In genomic region chr11:128031538-128032134, GRCh38 we compare ENCODE assay signal across 8 cellular contexts.
DNase-seq lines count a peak whose midpoint lies in the region; ATAC-seq, FAIRE-seq and TF ChIP-seq lines count a peak whose summit lies in the region.
"Not testable (repeated sequence)": the region's sequence is repeated elsewhere in the genome, so short reads cannot be mapped to it uniquely, and the experiment has no call there.

No MANE protein-coding gene starts in this region.

- TF ChIP-seq EP300 in H1 (IDR thresholded peaks at IDR 0.05; ENCODE audit: borderline replicate concordance in 1 of 2, low read depth in 2 of 2, low read length in 2 of 2): not testable (repeated sequence)

- not testable (repeated sequence) for H3K4me1 Mint-ChIP-seq in stimulated activated effector memory CD8-positive, alpha-beta T cell treated with anti-CD3 and anti-CD28 coated beads, Interleukin-12 subunit alpha, Interleukin-12 subunit beta, amount 100 ng/mL, for 72 hours

- H3K4me1 ChIP-seq in IMR-90 (ENCODE audit: control insufficient read depth, insufficient read depth, low read length); H1 (replicated peaks in 1 of 4; ENCODE audit: control insufficient read depth in 3 of 4, insufficient read depth in 4 of 4, low read length in 3 of 4); mesenchymal stem cell (ENCODE audit: control insufficient read depth, insufficient read depth, low read depth, low read length): not testable (repeated sequence)

- ATAC-seq in GM21619 (IDR thresholded peaks at IDR 0.05; ENCODE audit: unreplicated experiment): peak; percentile 91
- peak; percentile 73 for ATAC-seq in IMR-90 (ENCODE audit: low read depth)
- ATAC-seq in stimulated activated effector memory CD8-positive, alpha-beta T cell treated with anti-CD3 and anti-CD28 coated beads, Interleukin-12 subunit alpha, Interleukin-12 subunit beta, amount 100 ng/mL, for 72 hours: peak; percentile 89

- not testable (repeated sequence) for H3K79me2 ChIP-seq in H1 (ENCODE audit: control insufficient read depth in 1 of 2, insufficient read depth in 2 of 2, low read length in 2 of 2)

- H2BK15ac ChIP-seq in IMR-90 (ENCODE audit: low read depth, low read length); H1 (ENCODE audit: low read length); mesenchymal stem cell (ENCODE audit: low read depth, poor library complexity, severe bottlenecking): not testable (repeated sequence)

- H3K18ac ChIP-seq in IMR-90 (ENCODE audit: low read depth, low read length); H1 (ENCODE audit: extremely low read depth, low read length); mesenchymal stem cell (ENCODE audit: low read depth in 1 of 2, low read length in 2 of 2): not testable (repeated sequence)

- 11% methylated on average over 5 of the region's 14 CpGs; no CpG with 5 or more reads in 1 of the 2 experiments for WGBS in IMR-90 (ENCODE audit: extremely low coverage in 2 of 2, insufficient read length in 1 of 2), 2 experiments
- 76% methylated on average over 14 of the region's 14 CpGs; no CpG with 5 or more reads in 1 of the 2 experiments for WGBS in H1 (ENCODE audit: extremely low coverage in 1 of 2, insufficient coverage in 1 of 2, insufficient read length in 1 of 2, insufficient replicate concordance in 2 of 2, low coverage in 1 of 2, low lambda C conversion rate in 2 of 2, missing lambda C conversion rate in 1 of 2), 2 experiments
- 46% methylated on average over 11 of the region's 14 CpGs for WGBS in mesenchymal stem cell

- TF ChIP-seq RAD21 in IMR-90 (IDR thresholded peaks at IDR 0.05; ENCODE audit: low read length) (peak; percentile 91), H1 (IDR thresholded peaks at IDR 0.05 in 1 of 2, conservative IDR thresholded peaks at IDR 0.05 in 1 of 2; ENCODE audit: low read depth in 2 of 2, low read length in 2 of 2) (peak; percentile 90 to 93)

- not testable (repeated sequence) for H3K27ac ChIP-seq in IMR-90 (ENCODE audit: insufficient read depth, low read length); H1 (ENCODE audit: low read depth, low read length); mesenchymal stem cell (ENCODE audit: low read length, poor library complexity, severe bottlenecking)

- DNase-seq in DMS79 treated with DMSO at 0.1 percent for 48 hours (lab: John Stamatoyannopoulos, UW): peak; percentile 79
- peak; percentile 76 for DNase-seq in IMR-90
- peak; percentile 63 for DNase-seq in NOMO-1 treated with dmso at 0.1 percent for 144 hours (lab: John Stamatoyannopoulos, UW; ENCODE audit: unreplicated experiment)
- DNase-seq in activated CD8-positive, alpha-beta memory T cell treated with anti-CD3 and anti-CD28 coated beads for 24 hours: peak; percentile 78
- DNase-seq in H1 (ENCODE audit: low read depth in 1 of 2, low spot score in 2 of 2): peak; percentile 13 to 53
- peak; percentile 79 for DNase-seq in mesenchymal stem cell
- DNase-seq in stimulated activated effector memory CD8-positive, alpha-beta T cell treated with anti-CD3 and anti-CD28 coated beads, Interleukin-12 subunit alpha, Interleukin-12 subunit beta, amount 100 ng/mL, for 72 hours (ENCODE audit: low spot score in 2 of 2): peak; percentile 31 to 74

- H3K4me2 ChIP-seq in IMR-90 (ENCODE audit: low read depth, low read length); H1 (ENCODE audit: insufficient read depth in 1 of 2, low read depth in 2 of 2, low read length in 2 of 2); mesenchymal stem cell (ENCODE audit: low read length, poor library complexity, severe bottlenecking): not testable (repeated sequence)

- not testable (repeated sequence) for H3K9me1 ChIP-seq in IMR-90 (ENCODE audit: insufficient read depth, low read length)

- intact Hi-C loops in IMR-90 (cut with micrococcal nuclease): loop anchor here (1.0 to 10.0 kb wide), 6 partner anchors 127 to 1727 kb away; partner anchors contain the start of gene DCPS

- not testable (repeated sequence) for H3K36me3 Mint-ChIP-seq in stimulated activated effector memory CD8-positive, alpha-beta T cell treated with anti-CD3 and anti-CD28 coated beads, Interleukin-12 subunit alpha, Interleukin-12 subunit beta, amount 100 ng/mL, for 72 hours

- H4K5ac ChIP-seq in IMR-90 (ENCODE audit: low read depth, low read length); H1 (ENCODE audit: insufficient read length, low read depth, low read length): not testable (repeated sequence)

- H3K79me1 ChIP-seq in IMR-90 (ENCODE audit: low read depth in 1 of 2, low read length in 2 of 2); H1 (ENCODE audit: low read depth, low read length); mesenchymal stem cell (replicated peaks; ENCODE audit: low read length, poor library complexity, severe bottlenecking): not testable (repeated sequence)

- not testable (repeated sequence) for H2BK5ac ChIP-seq in IMR-90 (ENCODE audit: low read depth, low read length, poor library complexity, severe bottlenecking); H1 (ENCODE audit: low read depth, low read length); mesenchymal stem cell (ENCODE audit: low read depth, low read length, poor library complexity, severe bottlenecking)

- not testable (repeated sequence) for H3K4me3 ChIP-seq in IMR-90 (ENCODE audit: insufficient read depth, low read depth, low read length); H1 (ENCODE audit: extremely low read depth in 1 of 4, insufficient read depth in 2 of 4, low read depth in 3 of 4, low read length in 4 of 4); mesenchymal stem cell (ENCODE audit: insufficient read depth in 1 of 2, low read depth in 1 of 2, low read length in 2 of 2)

- not testable (repeated sequence) for H3K27me3 ChIP-seq in IMR-90 (ENCODE audit: control insufficient read depth, insufficient read depth, low read length); H1 (replicated peaks in 1 of 4; ENCODE audit: control insufficient read depth in 3 of 4, extremely low read depth in 1 of 4, insufficient read depth in 3 of 4, low read length in 3 of 4)
- H3K27me3 ChIP-seq in mesenchymal stem cell (ENCODE audit: control insufficient read depth in 1 of 2, insufficient read depth in 1 of 2, low read length in 2 of 2): peaks cover 9 to 23% of the 10 kb centered on the region in 2 experiments

- not testable (repeated sequence) for H2BK120ac ChIP-seq in IMR-90 (ENCODE audit: low read depth, low read length); H1 (replicated peaks; ENCODE audit: low read depth, low read length); mesenchymal stem cell (ENCODE audit: low read depth, low read length)

- not testable (repeated sequence) for H3K36me3 ChIP-seq in IMR-90 (ENCODE audit: control insufficient read depth, insufficient read depth, low read length); H1 (ENCODE audit: control insufficient read depth in 2 of 4, insufficient read depth in 4 of 4, low read length in 3 of 4); mesenchymal stem cell (ENCODE audit: control insufficient read depth in 1 of 2, insufficient read depth in 2 of 2, low read depth in 1 of 2, low read length in 2 of 2)

- not testable (repeated sequence) for H2AK9ac ChIP-seq in IMR-90 (replicated peaks; ENCODE audit: low read depth, low read length, poor library complexity)

- H2AFZ ChIP-seq in IMR-90 (replicated peaks; ENCODE audit: low read length, poor library complexity); H1 (ENCODE audit: low read length); mesenchymal stem cell (ENCODE audit: low read depth, low read length): not testable (repeated sequence)

- TF ChIP-seq CTCF in IMR-90 (conservative IDR thresholded peaks at IDR 0.05; ENCODE audit: low read depth, low read length) (peak; percentile 92), H1 (IDR thresholded peaks at IDR 0.05; ENCODE audit: control extremely low read depth in 1 of 3, insufficient read depth in 1 of 3, low read depth in 1 of 3, low read length in 3 of 3) (peak in 2 of 3 experiments; percentile 60 to 74; a peak in 3 of 4 replicates)

- not testable (repeated sequence) for H3K23me2 ChIP-seq in H1 (ENCODE audit: low read depth, low read length)

- H3K9ac ChIP-seq in IMR-90 (ENCODE audit: low read depth, low read length); H1 (replicated peaks in 1 of 4; ENCODE audit: extremely low read depth in 1 of 4, low read depth in 3 of 4, low read length in 3 of 4); mesenchymal stem cell (ENCODE audit: low read length): not testable (repeated sequence)

- H3K4ac ChIP-seq in IMR-90 (ENCODE audit: low read depth, low read length); H1 (replicated peaks; ENCODE audit: insufficient read length, low read depth, low read length); mesenchymal stem cell (ENCODE audit: low read depth in 1 of 2, low read length in 2 of 2): not testable (repeated sequence)

- H3K9me3 Mint-ChIP-seq in stimulated activated effector memory CD8-positive, alpha-beta T cell treated with anti-CD3 and anti-CD28 coated beads, Interleukin-12 subunit alpha, Interleukin-12 subunit beta, amount 100 ng/mL, for 72 hours: not testable (repeated sequence)

- not testable (repeated sequence) for H3K14ac ChIP-seq in IMR-90 (replicated peaks; ENCODE audit: low read depth, low read length); H1 (ENCODE audit: insufficient read length); mesenchymal stem cell (ENCODE audit: low read length in 2 of 2)

- FAIRE-seq in H1 (lab: Jason Lieb, UNC): peak; percentile 76

- POLR2A ChIA-PET in IMR-90 (lab: Charles Lee; ENCODE audit: unreplicated experiment); H1 (lab: Charles Lee; ENCODE audit: partially characterized antibody): not testable (repeated sequence)

- not testable (repeated sequence) for TF ChIP-seq POLR2A in IMR-90 (IDR thresholded peaks at IDR 0.05; ENCODE audit: low read depth, low read length); H1 (IDR thresholded peaks at IDR 0.05; ENCODE audit: control extremely low read depth in 1 of 2, low read depth in 2 of 2, low read length in 2 of 2)

- not testable (repeated sequence) for H3K4me3 Mint-ChIP-seq in stimulated activated effector memory CD8-positive, alpha-beta T cell treated with anti-CD3 and anti-CD28 coated beads, Interleukin-12 subunit alpha, Interleukin-12 subunit beta, amount 100 ng/mL, for 72 hours

- H3K9me3 ChIP-seq in IMR-90 (ENCODE audit: control insufficient read depth, insufficient read depth, low read length); H1 (ENCODE audit: insufficient read depth in 2 of 2, low read depth in 1 of 2, low read length in 1 of 2); mesenchymal stem cell (ENCODE audit: control insufficient read depth, low read length): not testable (repeated sequence)

- in situ Hi-C loops in IMR-90 (cut with MboI; ENCODE audit: low sequenced_read_pairs): loop anchor here (10.0 to 25.0 kb wide), 7 partner anchors 253 to 1594 kb away; no protein-coding TSS in a partner anchor

- not testable (repeated sequence) for H3K56ac ChIP-seq in IMR-90 (ENCODE audit: extremely low read depth, insufficient read depth, low read length); H1 (replicated peaks; ENCODE audit: insufficient read length, low read depth, low read length)

- not testable (repeated sequence) for H2BK12ac ChIP-seq in H1 (ENCODE audit: low read depth, low read length); mesenchymal stem cell (ENCODE audit: low read length in 2 of 2)

- not testable (repeated sequence) for H2BK20ac ChIP-seq in IMR-90 (ENCODE audit: low read depth, low read length); H1 (ENCODE audit: low read length)

- CTCF ChIA-PET in IMR-90 (lab: Yijun Ruan, JAX) (interaction anchor here (2.3 kb wide), 1 partner anchor 126 kb away, joined by 10 read pairs; no protein-coding TSS in a partner anchor), H1 (lab: Charles Lee; ENCODE audit: partially characterized antibody) (interaction anchor here (0.5 to 2.0 kb wide), 14 partner anchors 11 to 1301 kb away, joined by 3 to 11 read pairs (median 3); no protein-coding TSS in a partner anchor)

- H4K20me1 ChIP-seq in IMR-90 (ENCODE audit: insufficient read depth, low read length); H1 (replicated peaks in 1 of 2; ENCODE audit: control insufficient read depth in 1 of 2, insufficient read depth in 2 of 2, low read length in 2 of 2): not testable (repeated sequence)

- H3K27ac Mint-ChIP-seq in stimulated activated effector memory CD8-positive, alpha-beta T cell treated with anti-CD3 and anti-CD28 coated beads, Interleukin-12 subunit alpha, Interleukin-12 subunit beta, amount 100 ng/mL, for 72 hours: not testable (repeated sequence)

- not testable (repeated sequence) for H4K8ac ChIP-seq in IMR-90 (ENCODE audit: low read depth in 2 of 2, low read length in 2 of 2); H1 (ENCODE audit: extremely low read depth, insufficient read depth, low read length)
- peak overlapping the region; percentile 10 for H4K8ac ChIP-seq in mesenchymal stem cell (ENCODE audit: low read length)

- dilution Hi-C loops in IMR-90 (cut with HindIII; ENCODE audit: low sequenced_read_pairs, unreplicated experiment): not testable (repeated sequence)

- H3K23ac ChIP-seq in IMR-90 (ENCODE audit: low read depth, low read length); H1 (ENCODE audit: insufficient read length); mesenchymal stem cell (ENCODE audit: low read length in 2 of 2): not testable (repeated sequence)

- H2AK5ac ChIP-seq in IMR-90 (ENCODE audit: low read depth, low read length); H1 (ENCODE audit: low read depth, low read length); mesenchymal stem cell (ENCODE audit: low read length, severe bottlenecking): not testable (repeated sequence)

- not testable (repeated sequence) for H4K91ac ChIP-seq in IMR-90 (ENCODE audit: insufficient read depth, low read depth, low read length); H1 (replicated peaks; ENCODE audit: insufficient read length, low read length); mesenchymal stem cell (ENCODE audit: low read length)

- BruUV-seq in IMR-90 (replicated peaks; lab: Mats Ljungman, UMichigan): not testable (repeated sequence)
